In genomic region chr7:8781166-8781565, GRCh38 we compare ENCODE assay signal across 1 cellular context.
TF ChIP-seq lines count a peak whose summit lies in the region.

No MANE protein-coding gene starts in this region.

TF ChIP-seq in H1, 55 proteins besides CTCF, POLR2A, EP300 and RAD21 (continued from another document):
- no peak for TF ChIP-seq CHD7 (IDR thresholded peaks at IDR 0.05; ENCODE audit: insufficient replicate concordance, low read length)
- TF ChIP-seq TCF12 (IDR thresholded peaks at IDR 0.05; ENCODE audit: low read depth, low read length), result no peak
- TF ChIP-seq CEBPB (IDR thresholded peaks at IDR 0.05; ENCODE audit: low read depth, low read length), result no peak
- no peak for TF ChIP-seq SIN3A (conservative IDR thresholded peaks at IDR 0.05 in 1 of 2, IDR thresholded peaks at IDR 0.05 in 1 of 2; ENCODE audit: low read depth in 1 of 2, low read length in 2 of 2)
- no peak for TF ChIP-seq SRF (IDR thresholded peaks at IDR 0.05; ENCODE audit: low read depth, low read length)
- TF ChIP-seq E2F6 (IDR thresholded peaks at IDR 0.05), result no peak
- TF ChIP-seq KDM1A (IDR thresholded peaks at IDR 0.05; ENCODE audit: borderline replicate concordance, low read length), result no peak
- no peak for TF ChIP-seq USF2 (IDR thresholded peaks at IDR 0.05; ENCODE audit: low read length)
